ENCODE assay signal across 4 cellular contexts in genomic region chr1:161566425-161566960, GRCh38. TPM values are rescaled to one million over a fixed set of nuclear protein-coding genes. Genes with fewer than 3 reads are reported as not detected.
"Had no signal": no experiment of that assay in that cellular context is flagged by ENCODE, and none has a peak within 500 bp of the region (broad histone marks: within the 10 kb centered on the region; RNA-seq: fewer than 3 reads in every experiment).

No MANE protein-coding gene starts in this region.

RNA-seq across cellular contexts. Expression of gene FCGR3A, which starts 16.9 kb away (rescaled TPM):
- total RNA-seq: activated CD4-positive, alpha-beta T cell treated with anti-CD3 and anti-CD28 coated beads, Interleukin-2, amount 10 ng/mL, durations not matched to agents 7 days and 5 days; activated T-helper 2 cell treated with anti-CD3 and anti-CD28 coated beads, Interferon-gamma antibody, Interleukin-2, Interleukin-4, amounts not matched to agents 10 μg/mL and 5 μg/mL and 100 μg/mL, durations not matched to agents 14 hours and 24 hours and 36 hours; dermis blood vessel endothelial cell; fibroblast of villous mesenchyme had no signal
